In genomic region chr12:27305673-27306504, GRCh38 we compare ENCODE assay signal across 8 cellular contexts. TPM values are rescaled to one million over a fixed set of nuclear protein-coding genes. Genes with fewer than 3 reads are reported as not detected.
DNase-seq lines count a peak whose midpoint lies in the region; TF ChIP-seq lines count a peak whose summit lies in the region.

No MANE protein-coding gene starts in this region.

- H3K9me2 ChIP-seq in OCI-LY1 (ENCODE audit: low read depth, low read length) = no peaks in the 10 kb centered on the region

- H4K8ac ChIP-seq in neuronal stem cell (ENCODE audit: low read depth, low read length) = no peak overlapping the region

- no peak overlapping the region for H3K23ac ChIP-seq in neuronal stem cell (ENCODE audit: low read depth, low read length, poor library complexity)

- H2AK5ac ChIP-seq in neuronal stem cell (ENCODE audit: low read depth, low read length) = no peak overlapping the region

- H3K4me3 Mint-ChIP-seq in nephron = no peak overlapping the region

- no peak overlapping the region for H2BK5ac ChIP-seq in neuronal stem cell (ENCODE audit: low read length)

- H3K36me3 Mint-ChIP-seq in nephron (ENCODE audit: low read depth) = peaks cover 22% of the 10 kb centered on the region

- H3K9ac ChIP-seq in OCI-LY1 (ENCODE audit: low read length) = no peak overlapping the region
- H3K9ac ChIP-seq in neuronal stem cell (ENCODE audit: low read depth, low read length, poor library complexity) = no peak overlapping the region

- DNase-seq in AG04450 (ENCODE audit: low read depth, low spot score) (no peak), HFF-Myc (ENCODE audit: extremely low read depth, low read depth) (no peak), dermis blood vessel endothelial cell (peak; percentile 69), neuronal stem cell (ENCODE audit: low spot score) (no peak), brain microvascular endothelial cell (no peak), NCI-H187 treated with DMSO at 0.1 percent for 48 hours (lab: John Stamatoyannopoulos, UW) (no peak)

- H2BK15ac ChIP-seq in neuronal stem cell (ENCODE audit: low read length) = no peak overlapping the region

- H3K4me3 ChIP-seq in AG04450 (ENCODE audit: low read depth, low read length) = no peak overlapping the region
- H3K4me3 ChIP-seq in HFF-Myc (replicated peaks; ENCODE audit: low read depth, low read length) = no peak overlapping the region
- no peak overlapping the region for H3K4me3 ChIP-seq in OCI-LY1 (ENCODE audit: low read depth, low read length, poor library complexity, severe bottlenecking)
- H3K4me3 ChIP-seq in neuronal stem cell (ENCODE audit: low read length in 2 of 2) = no peak overlapping the region
- no peak overlapping the region for H3K4me3 ChIP-seq in brain microvascular endothelial cell (ENCODE audit: low read depth, low read length)

- H3K4ac ChIP-seq in neuronal stem cell (ENCODE audit: low read length) = no peak overlapping the region

- no peak overlapping the region for H2BK12ac ChIP-seq in neuronal stem cell (ENCODE audit: low read length)

- no peaks in the 10 kb centered on the region for H3K4me1 ChIP-seq in OCI-LY1 (ENCODE audit: insufficient read depth, low read length, severe bottlenecking)
- H3K4me1 ChIP-seq in neuronal stem cell (ENCODE audit: control insufficient read depth in 2 of 2, insufficient read depth in 1 of 2, low read depth in 1 of 2, low read length in 2 of 2) = no peaks in the 10 kb centered on the region

- CTCF ChIA-PET in AG04450 (lab: Charles Lee) = interaction anchor here (0.5 to 9.0 kb wide), 46 partner anchors 8 to 604 kb away, joined by 3 to 124 read pairs (median 4); partner anchors contain the start of genes MED21, STK38L and TM7SF3

- no CpG with 5 or more reads among the region's 1 CpG for WGBS in neuronal stem cell (ENCODE audit: extremely low coverage in 2 of 2, insufficient read length in 2 of 2, insufficient replicate concordance in 1 of 2), 2 donors

- no peak overlapping the region for H3K27ac Mint-ChIP-seq in nephron

- H3K27ac ChIP-seq in AG04450 (ENCODE audit: low read depth, low read length) = no peak overlapping the region
- no peak overlapping the region for H3K27ac ChIP-seq in OCI-LY1 (ENCODE audit: low read depth, low read length, poor library complexity, severe bottlenecking)
- no peak overlapping the region for H3K27ac ChIP-seq in neuronal stem cell (replicated peaks; ENCODE audit: low read length)
- no peak overlapping the region for H3K27ac ChIP-seq in brain microvascular endothelial cell

- H3K36me3 ChIP-seq in OCI-LY1 (ENCODE audit: insufficient read depth, low read length) (peaks cover 20% of the 10 kb centered on the region; the same call in 1 of the 2 replicates), neuronal stem cell (replicated peaks in 1 of 2; ENCODE audit: control insufficient read depth in 2 of 2, insufficient read depth in 2 of 2, low read length in 2 of 2) (peaks cover 4 to 83% of the 10 kb centered on the region in 2 donors), brain microvascular endothelial cell (replicated peaks) (peaks cover 15% of the 10 kb centered on the region)

- H3K27me3 ChIP-seq in AG04450 (ENCODE audit: control insufficient read depth, insufficient read depth, low read length) (no peaks in the 10 kb centered on the region), OCI-LY1 (ENCODE audit: insufficient read depth, low read length) (no peaks in the 10 kb centered on the region), neuronal stem cell (ENCODE audit: control insufficient read depth in 3 of 3, insufficient read depth in 3 of 3, low read depth in 1 of 3, low read length in 3 of 3) (no peaks in the 10 kb centered on the region), brain microvascular endothelial cell (replicated peaks) (no peaks in the 10 kb centered on the region)

- no peak overlapping the region for H4K91ac ChIP-seq in neuronal stem cell (ENCODE audit: low read depth, low read length, poor library complexity)

- no peaks in the 10 kb centered on the region for H3K79me2 ChIP-seq in OCI-LY1 (ENCODE audit: insufficient read depth, low read length)

- H3K4me2 ChIP-seq in OCI-LY1 (ENCODE audit: low read length) (no peak overlapping the region), neuronal stem cell (ENCODE audit: insufficient read depth, low read length, poor library complexity, severe bottlenecking) (no peak overlapping the region)

- H3K14ac ChIP-seq in neuronal stem cell (ENCODE audit: low read length) = no peak overlapping the region

- no peak overlapping the region for H2BK120ac ChIP-seq in neuronal stem cell (ENCODE audit: low read depth, low read length)

- in situ Hi-C loops in brain microvascular endothelial cell (cut with HindIII; ENCODE audit: low pct_ligation_motif_present, low sequenced_read_pairs) = no loop called here

- H3K79me1 ChIP-seq in neuronal stem cell (ENCODE audit: low read depth, low read length) = no peaks in the 10 kb centered on the region

- 0 out of 2 replicates have a peak, but pooled peaks cover 8% of the 10 kb centered on the region for H3F3A ChIP-seq in OCI-LY1 (ENCODE audit: insufficient read depth, low read length)

- H3K18ac ChIP-seq in neuronal stem cell (ENCODE audit: low read length) = no peak overlapping the region

- TF ChIP-seq CTCF in AG04450 (IDR thresholded peaks at IDR 0.05; ENCODE audit: low read depth, low read length) = peak; percentile 47
- TF ChIP-seq CTCF in HFF-Myc (IDR thresholded peaks at IDR 0.05; ENCODE audit: low read depth, low read length, missing control alignments) = peak; percentile 16
- TF ChIP-seq CTCF in OCI-LY1 (IDR thresholded peaks at IDR 0.05; ENCODE audit: low read length) = peak; percentile 49
- TF ChIP-seq CTCF in nephron (IDR thresholded peaks at IDR 0.05; ENCODE audit: unreplicated experiment in 3 of 3) = peak; percentile 60 to 73 (median 62)
- no peak for TF ChIP-seq CTCF in brain microvascular endothelial cell (IDR thresholded peaks at IDR 0.05; ENCODE audit: low read depth, low read length, missing control alignments)

- peaks cover 4% of the 10 kb centered on the region for H3K4me1 Mint-ChIP-seq in nephron

- no peaks in the 10 kb centered on the region for H4K20me1 ChIP-seq in OCI-LY1 (ENCODE audit: insufficient read depth, low read length)

- POLR2A ChIA-PET in AG04450 (lab: Yijun Ruan, JAX) = interaction anchor here (0.8 to 1.2 kb wide), 2 partner anchors 26 to 61 kb away, joined by 3 read pairs; no protein-coding TSS in a partner anchor

- H3K27me3 Mint-ChIP-seq in nephron (ENCODE audit: low read depth) = no peaks in the 10 kb centered on the region

- no peaks in the 10 kb centered on the region for H3K9me3 ChIP-seq in AG04450 (ENCODE audit: control insufficient read depth, insufficient read depth, low read length)
- H3K9me3 ChIP-seq in OCI-LY1 (ENCODE audit: low read length) = no peaks in the 10 kb centered on the region
- no peaks in the 10 kb centered on the region for H3K9me3 ChIP-seq in neuronal stem cell (replicated peaks in 1 of 2; ENCODE audit: control insufficient read depth in 2 of 2, insufficient read depth in 1 of 2, low read depth in 1 of 2, low read length in 2 of 2)

- H3K9me3 Mint-ChIP-seq in nephron = no peaks in the 10 kb centered on the region

- no peak overlapping the region for H2AFZ ChIP-seq in OCI-LY1 (ENCODE audit: low read length)
- no peak overlapping the region for H2AFZ ChIP-seq in neuronal stem cell (ENCODE audit: low read length)

RNA-seq across cellular contexts. Expression of gene BMAL2, which starts 26.7 kb away (rescaled TPM):
- polyA plus RNA-seq in AG04450 (2011; rRNA removed) = 22.9 and 28.8 TPM in 2 replicates
- polyA minus RNA-seq in AG04450 (2011; rRNA and poly(A)+ RNA removed) = 18.8 and 29.0 TPM in 2 replicates
- 43.6 and 55.0 TPM in 2 replicates for total RNA-seq in dermis blood vessel endothelial cell
- 4.0 TPM for polyA plus RNA-seq in neuronal stem cell (2013, experiment 1 of 2)
- 4.3 TPM for polyA plus RNA-seq in neuronal stem cell (2013, experiment 2 of 2)
